In genomic region chr3:39138804-39139415, GRCh38 we compare ENCODE assay signal across 9 cellular contexts. TPM values are rescaled to one million over a fixed set of nuclear protein-coding genes. Genes with fewer than 3 reads are reported as not detected.
DNase-seq lines count a peak whose midpoint lies in the region; ATAC-seq, FAIRE-seq and TF ChIP-seq lines count a peak whose summit lies in the region.
"Had no signal": no experiment of that assay in that cellular context is flagged by ENCODE, and none has a peak within 500 bp of the region (broad histone marks: within the 10 kb centered on the region; RNA-seq: fewer than 3 reads in every experiment).

No MANE protein-coding gene starts in this region.

- peaks cover 19% of the 10 kb centered on the region for H3K4me1 ChIP-seq in OCI-LY3 (ENCODE audit: low read length)
- H3K4me1 ChIP-seq in HepG2 (ENCODE audit: insufficient read depth, low read length) = no peaks in the 10 kb centered on the region

- H3K4me3 ChIP-seq in OCI-LY3 (ENCODE audit: low read length) (peak overlapping the region; percentile 16; the same call in 1 of the 2 replicates), HepG2 (replicated peaks in 1 of 3; ENCODE audit: insufficient read depth in 1 of 3, low read depth in 2 of 3, low read length in 3 of 3) (no peak overlapping the region)
- H3K4me3 ChIP-seq: pancreas had no signal

- H3K27ac Mint-ChIP-seq in effector memory CD8-positive, alpha-beta T cell = peak overlapping the region in 1 of 2 donors; percentile 6

- H3K4me1 Mint-ChIP-seq in effector memory CD8-positive, alpha-beta T cell (ENCODE audit: low read depth in 2 of 2) = peaks cover 0 to 11% of the 10 kb centered on the region in 2 donors

- ATAC-seq in effector memory CD8-positive, alpha-beta T cell (replicated peaks) = peak; percentile 6
- no peak for ATAC-seq in HepG2
- ATAC-seq: pancreas, PC-3 had no signal

- H3K4me3 Mint-ChIP-seq in effector memory CD8-positive, alpha-beta T cell = peak overlapping the region in 1 of 2 donors; percentile 45

- no peaks in the 10 kb centered on the region for H3K27me3 ChIP-seq in OCI-LY3 (ENCODE audit: low read depth, low read length)
- H3K27me3 ChIP-seq in HepG2 (ENCODE audit: control insufficient read depth in 1 of 2, insufficient read depth in 2 of 2, low read length in 2 of 2) = no peaks in the 10 kb centered on the region
- H3K27me3 ChIP-seq: pancreas had no signal

- H2AFZ ChIP-seq in OCI-LY3 (ENCODE audit: low read depth, low read length) = no peak overlapping the region
- no peak overlapping the region for H2AFZ ChIP-seq in HepG2 (ENCODE audit: low read length)

- 89% methylated on average over 5 of the region's 7 CpGs for WGBS in HepG2 (ENCODE audit: low lambda C conversion rate)

- peaks cover 93% of the 10 kb centered on the region for H3K36me3 Mint-ChIP-seq in effector memory CD8-positive, alpha-beta T cell (ENCODE audit: insufficient read depth)

- H3K27me3 Mint-ChIP-seq in effector memory CD8-positive, alpha-beta T cell = no peaks in the 10 kb centered on the region

- no peak for TF ChIP-seq POLR2A in HepG2 (IDR thresholded peaks at IDR 0.05; ENCODE audit: insufficient read depth in 1 of 2, low read depth in 2 of 2, low read length in 2 of 2)

- in situ Hi-C loops in G401 (cut with HindIII; ENCODE audit: low sequenced_read_pairs) (no loop called here), HepG2 (cut with HindIII; ENCODE audit: extremely low pct_ligation_motif_present, low pct_unique_long_range_greater_than_20kb) (no loop called here), KBM-7 (cut with MboI; ENCODE audit: low pct_unique_long_range_greater_than_20kb, low sequenced_read_pairs) (no loop called here)

- CTCF ChIA-PET in HepG2 (lab: Yijun Ruan, JAX; ENCODE audit: low intra/inter-chr PET ratio, low total read pairs) = no interaction called here

- peaks cover 39% of the 10 kb centered on the region for H3K36me3 ChIP-seq in OCI-LY3 (replicated peaks; ENCODE audit: low read depth, low read length)
- H3K36me3 ChIP-seq in HepG2 (replicated peaks in 1 of 2; ENCODE audit: control insufficient read depth in 1 of 2, insufficient read depth in 2 of 2, low read length in 2 of 2) = peaks cover 13 to 23% of the 10 kb centered on the region in 2 experiments; a peak in 4 of 5 replicates

- BruUV-seq in HepG2 (replicated peaks; lab: Mats Ljungman, UMichigan) = no TSS peak

- H3K9me3 ChIP-seq in OCI-LY3 (ENCODE audit: insufficient read depth, low read length) = no peaks in the 10 kb centered on the region
- no peaks in the 10 kb centered on the region for H3K9me3 ChIP-seq in HepG2 (ENCODE audit: low read length)
- H3K9me3 ChIP-seq: pancreas had no signal

- no peak for TF ChIP-seq EP300 in HepG2 (IDR thresholded peaks at IDR 0.05; ENCODE audit: low read depth in 2 of 2, low read length in 2 of 2)
- TF ChIP-seq EP300 in HepG2 (CRISPR knock-in tag; IDR thresholded peaks at IDR 0.05; ENCODE audit: borderline replicate concordance) = no peak

- no peak for TF ChIP-seq RAD21 in HepG2 (CRISPR knock-in tag; IDR thresholded peaks at IDR 0.05)

- H3K9ac ChIP-seq in OCI-LY3 (ENCODE audit: low read length) (no peak overlapping the region), HepG2 (ENCODE audit: insufficient read depth, low read depth, low read length) (no peak overlapping the region)

- no peaks in the 10 kb centered on the region for H3K9me3 Mint-ChIP-seq in effector memory CD8-positive, alpha-beta T cell

- intact Hi-C loops in HepG2 (cut with micrococcal nuclease; ENCODE audit: unreplicated experiment) = no loop called here

- POLR2A ChIA-PET in HepG2 (lab: Yijun Ruan, JAX) = no interaction called here

- FAIRE-seq in HepG2 (lab: Jason Lieb, UNC) = no peak
- FAIRE-seq: pancreas had no signal

- peak overlapping the region; percentile 65 for H3K4me2 ChIP-seq in OCI-LY3 (ENCODE audit: low read length)
- no peak overlapping the region for H3K4me2 ChIP-seq in HepG2 (ENCODE audit: low read depth, low read length)

- H4K20me1 ChIP-seq in OCI-LY3 (ENCODE audit: insufficient read depth, low read length) = peaks cover 7% of the 10 kb centered on the region; the same call in 1 of the 2 replicates
- H4K20me1 ChIP-seq in HepG2 (ENCODE audit: insufficient read depth, low read length) = peaks cover 3% of the 10 kb centered on the region; the same call in 1 of the 2 replicates

- no peak for TF ChIP-seq CTCF in OCI-LY3 (IDR thresholded peaks at IDR 0.05; ENCODE audit: low read depth, low read length)
- no peak for TF ChIP-seq CTCF in HepG2 (CRISPR knock-in tag; IDR thresholded peaks at IDR 0.05)

- peak; percentile 91 for DNase-seq in G401 (ENCODE audit: low spot score)
- DNase-seq in effector memory CD8-positive, alpha-beta T cell = no peak
- DNase-seq in occipital lobe (lab: John Stamatoyannopoulos, UW) = peak; percentile 54
- no peak for DNase-seq in HepG2 (ENCODE audit: low spot score)
- no peak for DNase-seq in activated gamma-delta T cell (lab: John Stamatoyannopoulos, UW)
- no peak for DNase-seq in KBM-7
- DNase-seq: PC-3 had no signal

- H3K27ac ChIP-seq in OCI-LY3 (ENCODE audit: low read length) (peak overlapping the region; percentile 23; the same call in 1 of the 2 replicates), HepG2 (ENCODE audit: extremely low read length, insufficient read depth, low read length) (no peak overlapping the region)

- no peaks in the 10 kb centered on the region for H3K79me2 ChIP-seq in OCI-LY3 (ENCODE audit: low read length)
- H3K79me2 ChIP-seq in HepG2 (ENCODE audit: insufficient read depth, low read length) = no peaks in the 10 kb centered on the region

RNA-seq across cellular contexts. Expression of gene CSRNP1, which starts 14.5 kb away (rescaled TPM):
- total RNA-seq in G401 (2014; rRNA removed; shearing (Covaris generic)) = 21.5 and 29.1 TPM in 2 replicates
- total RNA-seq in occipital lobe = 5.9 TPM
- 9.3 and 10.8 TPM in 2 replicates for total RNA-seq in HepG2 (2016; rRNA removed; fragmentation: Illumina TruSeq; extraction: Trizol)
- 1.5 and 2.3 TPM in 2 replicates for total RNA-seq in HepG2 (2016; cell fraction: cytosol; rRNA removed; fragmentation: Illumina TruSeq; extraction: Trizol; ENCODE audit: low read depth)
- 7.4 and 10.8 TPM in 2 replicates for total RNA-seq in HepG2 (2016; cell fraction: insoluble cytoplasmic fraction; rRNA removed; fragmentation: Illumina TruSeq; extraction: Trizol)
- 6.2 TPM in 2 replicates for total RNA-seq in HepG2 (2016; cell fraction: membrane; rRNA removed; fragmentation: Illumina TruSeq; extraction: Trizol)
- 8.4 and 9.2 TPM in 2 replicates for total RNA-seq in HepG2 (2016; cell fraction: nucleus; rRNA removed; fragmentation: Illumina TruSeq; extraction: Trizol)
- 11.3 and 13.1 TPM in 2 replicates for polyA plus RNA-seq in HepG2 (2011; rRNA removed)
- 10.2 and 11.5 TPM in 2 replicates for polyA plus RNA-seq in HepG2 (2011; cell fraction: cytosol; rRNA removed)
- polyA plus RNA-seq in HepG2 (2011; cell fraction: nucleus; rRNA removed) = 16.5 and 19.1 TPM in 2 replicates
- polyA plus RNA-seq in HepG2 (2012) = 7.1 and 11.4 TPM in 2 replicates
- 0.62 and 0.80 TPM in 2 replicates for polyA plus RNA-seq in HepG2 (2016; cell fraction: cytosol; fragmentation: Illumina TruSeq; extraction: Trizol; ENCODE audit: low read depth)
- polyA plus RNA-seq in HepG2 (2016; cell fraction: insoluble cytoplasmic fraction; fragmentation: Illumina TruSeq; extraction: Trizol; ENCODE audit: low read depth) = 5.7 and 6.6 TPM in 2 replicates
- 2.0 and 2.4 TPM in 2 replicates for polyA plus RNA-seq in HepG2 (2016; cell fraction: membrane; fragmentation: Illumina TruSeq; extraction: Trizol; ENCODE audit: low read depth)
- 11.8 and 12.9 TPM in 2 replicates for polyA plus RNA-seq in HepG2 (2016; cell fraction: nucleus; fragmentation: Illumina TruSeq; extraction: Trizol; ENCODE audit: insufficient read depth, low read depth)
- polyA minus RNA-seq in HepG2 (2011; rRNA and poly(A)+ RNA removed; ENCODE audit: low replicate concordance) = 16.7 and 44.8 TPM in 2 replicates
- 13.3 and 14.3 TPM in 2 replicates for polyA minus RNA-seq in HepG2 (2011; cell fraction: cytosol; rRNA and poly(A)+ RNA removed)
- 18.9 and 21.8 TPM in 2 replicates for polyA minus RNA-seq in HepG2 (2011; cell fraction: nucleus; rRNA and poly(A)+ RNA removed)

RNA-seq across cellular contexts. Expression of gene TTC21A, which starts 31.4 kb away (rescaled TPM):
- 1.2 and 4.8 TPM in 2 replicates for total RNA-seq in G401 (2014; rRNA removed; shearing (Covaris generic))
- 2.5 TPM for total RNA-seq in occipital lobe
- total RNA-seq in HepG2 (2016; rRNA removed; fragmentation: Illumina TruSeq; extraction: Trizol) = 0.31 and 0.39 TPM in 2 replicates
- 0.88 TPM in 1 of 2 replicates, not detected in the other for total RNA-seq in HepG2 (2016; cell fraction: cytosol; rRNA removed; fragmentation: Illumina TruSeq; extraction: Trizol; ENCODE audit: low read depth)
- 0.26 and 0.36 TPM in 2 replicates for total RNA-seq in HepG2 (2016; cell fraction: insoluble cytoplasmic fraction; rRNA removed; fragmentation: Illumina TruSeq; extraction: Trizol)
- total RNA-seq in HepG2 (2016; cell fraction: membrane; rRNA removed; fragmentation: Illumina TruSeq; extraction: Trizol) = 0.07 and 0.22 TPM in 2 replicates
- total RNA-seq in HepG2 (2016; cell fraction: nucleus; rRNA removed; fragmentation: Illumina TruSeq; extraction: Trizol) = 0.50 and 2.4 TPM in 2 replicates
- 1.5 and 1.6 TPM in 2 replicates for polyA plus RNA-seq in HepG2 (2011; rRNA removed)
- 0.27 and 0.48 TPM in 2 replicates for polyA plus RNA-seq in HepG2 (2011; cell fraction: cytosol; rRNA removed)
- 4.9 and 6.3 TPM in 2 replicates for polyA plus RNA-seq in HepG2 (2011; cell fraction: nucleus; rRNA removed)
- 0.63 and 0.74 TPM in 2 replicates for polyA plus RNA-seq in HepG2 (2012)
- 0.08 and 0.12 TPM in 2 replicates for polyA plus RNA-seq in HepG2 (2016; cell fraction: cytosol; fragmentation: Illumina TruSeq; extraction: Trizol; ENCODE audit: low read depth)
- 0.25 and 0.41 TPM in 2 replicates for polyA plus RNA-seq in HepG2 (2016; cell fraction: insoluble cytoplasmic fraction; fragmentation: Illumina TruSeq; extraction: Trizol; ENCODE audit: low read depth)
- polyA plus RNA-seq in HepG2 (2016; cell fraction: membrane; fragmentation: Illumina TruSeq; extraction: Trizol; ENCODE audit: low read depth) = 0.14 and 0.63 TPM in 2 replicates
- polyA plus RNA-seq in HepG2 (2016; cell fraction: nucleus; fragmentation: Illumina TruSeq; extraction: Trizol; ENCODE audit: insufficient read depth, low read depth) = 2.2 TPM in 2 replicates
- 1.4 and 2.3 TPM in 2 replicates for polyA minus RNA-seq in HepG2 (2011; rRNA and poly(A)+ RNA removed; ENCODE audit: low replicate concordance)
- 0.53 TPM in 1 of 2 replicates, not detected in the other for polyA minus RNA-seq in HepG2 (2011; cell fraction: cytosol; rRNA and poly(A)+ RNA removed)
- polyA minus RNA-seq in HepG2 (2011; cell fraction: nucleus; rRNA and poly(A)+ RNA removed) = 3.1 and 5.3 TPM in 2 replicates

RNA-seq across cellular contexts. Expression of gene GORASP1, which starts 31.5 kb away (rescaled TPM):
- 28.2 and 37.3 TPM in 2 replicates for total RNA-seq in G401 (2014; rRNA removed; shearing (Covaris generic))
- total RNA-seq in occipital lobe (28.7 TPM), HepG2 (2016; rRNA removed; fragmentation: Illumina TruSeq; extraction: Trizol) (27.0 and 36.4 TPM in 2 replicates)
- 6.2 and 6.3 TPM in 2 replicates for total RNA-seq in HepG2 (2016; cell fraction: cytosol; rRNA removed; fragmentation: Illumina TruSeq; extraction: Trizol; ENCODE audit: low read depth)
- 24.7 and 34.0 TPM in 2 replicates for total RNA-seq in HepG2 (2016; cell fraction: insoluble cytoplasmic fraction; rRNA removed; fragmentation: Illumina TruSeq; extraction: Trizol)
- 11.1 and 12.7 TPM in 2 replicates for total RNA-seq in HepG2 (2016; cell fraction: membrane; rRNA removed; fragmentation: Illumina TruSeq; extraction: Trizol)
- 42.3 and 46.1 TPM in 2 replicates for total RNA-seq in HepG2 (2016; cell fraction: nucleus; rRNA removed; fragmentation: Illumina TruSeq; extraction: Trizol)
- 39.8 and 41.6 TPM in 2 replicates for polyA plus RNA-seq in HepG2 (2011; rRNA removed)
- 22.2 and 27.9 TPM in 2 replicates for polyA plus RNA-seq in HepG2 (2011; cell fraction: cytosol; rRNA removed)
- polyA plus RNA-seq in HepG2 (2011; cell fraction: nucleus; rRNA removed) = 99.2 and 109 TPM in 2 replicates
- 14.9 and 22.9 TPM in 2 replicates for polyA plus RNA-seq in HepG2 (2012)
- 2.9 and 3.2 TPM in 2 replicates for polyA plus RNA-seq in HepG2 (2016; cell fraction: cytosol; fragmentation: Illumina TruSeq; extraction: Trizol; ENCODE audit: low read depth)
- polyA plus RNA-seq in HepG2 (2016; cell fraction: insoluble cytoplasmic fraction; fragmentation: Illumina TruSeq; extraction: Trizol; ENCODE audit: low read depth) = 28.7 and 29.9 TPM in 2 replicates
- polyA plus RNA-seq in HepG2 (2016; cell fraction: membrane; fragmentation: Illumina TruSeq; extraction: Trizol; ENCODE audit: low read depth) = 7.1 and 7.7 TPM in 2 replicates
- polyA plus RNA-seq in HepG2 (2016; cell fraction: nucleus; fragmentation: Illumina TruSeq; extraction: Trizol; ENCODE audit: insufficient read depth, low read depth) = 59.7 and 73.8 TPM in 2 replicates
- 59.3 and 84.8 TPM in 2 replicates for polyA minus RNA-seq in HepG2 (2011; rRNA and poly(A)+ RNA removed; ENCODE audit: low replicate concordance)
- 13.8 and 14.9 TPM in 2 replicates for polyA minus RNA-seq in HepG2 (2011; cell fraction: cytosol; rRNA and poly(A)+ RNA removed)
- 46.4 and 49.4 TPM in 2 replicates for polyA minus RNA-seq in HepG2 (2011; cell fraction: nucleus; rRNA and poly(A)+ RNA removed)

RNA-seq across cellular contexts. Expression of gene XIRP1, which starts 53.5 kb away (rescaled TPM):
- not detected in 2 replicates for total RNA-seq in G401 (2014; rRNA removed; shearing (Covaris generic))
- total RNA-seq in occipital lobe = not detected
- not detected in 2 replicates for total RNA-seq in HepG2 (2016; rRNA removed; fragmentation: Illumina TruSeq; extraction: Trizol)
- not detected in 2 replicates for total RNA-seq in HepG2 (2016; cell fraction: cytosol; rRNA removed; fragmentation: Illumina TruSeq; extraction: Trizol; ENCODE audit: low read depth)
- total RNA-seq in HepG2 (2016; cell fraction: insoluble cytoplasmic fraction; rRNA removed; fragmentation: Illumina TruSeq; extraction: Trizol) = not detected in 2 replicates
- not detected in 2 replicates for total RNA-seq in HepG2 (2016; cell fraction: membrane; rRNA removed; fragmentation: Illumina TruSeq; extraction: Trizol)
- not detected in 2 replicates for total RNA-seq in HepG2 (2016; cell fraction: nucleus; rRNA removed; fragmentation: Illumina TruSeq; extraction: Trizol)
- not detected in 2 replicates for polyA plus RNA-seq in HepG2 (2011; rRNA removed)
- not detected in 2 replicates for polyA plus RNA-seq in HepG2 (2011; cell fraction: cytosol; rRNA removed)
- 0.02 TPM in 1 of 2 replicates, not detected in the other for polyA plus RNA-seq in HepG2 (2011; cell fraction: nucleus; rRNA removed)
- not detected in 2 replicates for polyA plus RNA-seq in HepG2 (2012)
- not detected in 2 replicates for polyA plus RNA-seq in HepG2 (2016; cell fraction: cytosol; fragmentation: Illumina TruSeq; extraction: Trizol; ENCODE audit: low read depth)
- not detected in 2 replicates for polyA plus RNA-seq in HepG2 (2016; cell fraction: insoluble cytoplasmic fraction; fragmentation: Illumina TruSeq; extraction: Trizol; ENCODE audit: low read depth)
- polyA plus RNA-seq in HepG2 (2016; cell fraction: membrane; fragmentation: Illumina TruSeq; extraction: Trizol; ENCODE audit: low read depth) = not detected in 2 replicates
- polyA plus RNA-seq in HepG2 (2016; cell fraction: nucleus; fragmentation: Illumina TruSeq; extraction: Trizol; ENCODE audit: insufficient read depth, low read depth) = not detected in 2 replicates
- polyA minus RNA-seq in HepG2 (2011; rRNA and poly(A)+ RNA removed; ENCODE audit: low replicate concordance) = not detected in 2 replicates
- polyA minus RNA-seq in HepG2 (2011; cell fraction: cytosol; rRNA and poly(A)+ RNA removed) = not detected in 2 replicates
- not detected in 2 replicates for polyA minus RNA-seq in HepG2 (2011; cell fraction: nucleus; rRNA and poly(A)+ RNA removed)
- total RNA-seq: PC-3 had no signal

Comparison
In these comparisons a context has a peak if more than half of its experiments do, and no peak if none do; other contexts are left out.
1. DNase-seq: peak in G401 (single experiment) and occipital lobe (single experiment); none in effector memory CD8-positive, alpha-beta T cell (0 of 3), HepG2 (single experiment), activated gamma-delta T cell (single experiment) and KBM-7 (single experiment).